25 cellular contexts compared by ENCODE assay signal in genomic region chr9:8899541-8899940, GRCh38.
"Had no signal": no experiment of that assay in that cellular context is flagged by ENCODE, and none has a peak within 500 bp of the region (broad histone marks: within the 10 kb centered on the region; RNA-seq: fewer than 3 reads in every experiment).

No MANE protein-coding gene starts in this region.

- H3K4me2 ChIP-seq: smooth muscle cell had no signal

- H3K4me1 ChIP-seq: parathyroid adenoma, psoas muscle, right lobe of liver, uterus had no signal

- H2AFZ ChIP-seq: parathyroid adenoma had no signal

- H3K36me3 ChIP-seq: left ventricle myocardium inferior, neutrophil, right lobe of liver, tibial nerve, uterus had no signal

- H3K9me3 ChIP-seq: left ventricle myocardium inferior, mucosa of descending colon, neutrophil, psoas muscle, right lobe of liver, tibial nerve, uterus had no signal

- H3K27me3 ChIP-seq: neutrophil, right lobe of liver, tibial nerve, uterus had no signal

- H3K4me3 ChIP-seq: left ventricle myocardium inferior, lung, mucosa of descending colon, psoas muscle, right lobe of liver, smooth muscle cell, tibial nerve, uterus had no signal

- ATAC-seq: mucosa of descending colon; naive thymus-derived CD4-positive, alpha-beta T cell; natural killer cell treated with Interleukin-12 subunit alpha and Interleukin-12 subunit beta and Interleukin-15 and Interleukin-18, amount 100 ng/mL, for 72 hours; psoas muscle; right lobe of liver; stimulated activated memory B cell treated with anti-CD40 and anti-IgM and Interleukin-4, amounts not matched to agents 10 μg/mL and 1 μg/mL and 100 μg/mL, for 72 hours; stimulated activated naive CD8-positive, alpha-beta T cell treated with anti-CD3 and anti-CD28 coated beads, Interleukin-15, amount 100 ng/mL, for 72 hours had no signal

- H3K27ac ChIP-seq: left ventricle myocardium inferior, neutrophil, parathyroid adenoma, psoas muscle, right lobe of liver, tibial nerve, uterus had no signal

- DNase-seq: hypothalamus; immature natural killer cell; kidney; left ventricle myocardium inferior; midbrain; mucosa of descending colon; naive thymus-derived CD4-positive, alpha-beta T cell; occipital lobe; psoas muscle; right lobe of liver; stimulated activated CD4-positive, alpha-beta T cell treated with anti-CD3 and anti-CD28 coated beads, Interleukin-1b, Interleukin-23, amount 100 ng/mL, for 48 hours; stimulated activated CD4-positive, alpha-beta T cell treated with anti-CD3 and anti-CD28 coated beads, Interleukin-2, amount 100 ng/mL, for 48 hours; stimulated activated CD4-positive, alpha-beta T cell treated with anti-CD3 and anti-CD28 coated beads, Interleukin-4, amount 100 ng/mL, for 4 hours; stimulated activated CD8-positive, alpha-beta memory T cell treated with anti-CD3 and anti-CD28 coated beads, Interleukin-4, amount 100 ng/mL, for 48 hours; stimulated activated naive CD4-positive, alpha-beta T cell treated with Interleukin-2 at 50 U/mL for 16 hours; stimulated activated naive CD8-positive, alpha-beta T cell treated with anti-CD3 and anti-CD28 coated beads, Interleukin-15, amount 100 ng/mL, for 72 hours; substantia nigra; uterus had no signal

- H3K9ac ChIP-seq: parathyroid adenoma had no signal
